ENCODE assay signal across 20 cellular contexts in the genomic region with DNA sequence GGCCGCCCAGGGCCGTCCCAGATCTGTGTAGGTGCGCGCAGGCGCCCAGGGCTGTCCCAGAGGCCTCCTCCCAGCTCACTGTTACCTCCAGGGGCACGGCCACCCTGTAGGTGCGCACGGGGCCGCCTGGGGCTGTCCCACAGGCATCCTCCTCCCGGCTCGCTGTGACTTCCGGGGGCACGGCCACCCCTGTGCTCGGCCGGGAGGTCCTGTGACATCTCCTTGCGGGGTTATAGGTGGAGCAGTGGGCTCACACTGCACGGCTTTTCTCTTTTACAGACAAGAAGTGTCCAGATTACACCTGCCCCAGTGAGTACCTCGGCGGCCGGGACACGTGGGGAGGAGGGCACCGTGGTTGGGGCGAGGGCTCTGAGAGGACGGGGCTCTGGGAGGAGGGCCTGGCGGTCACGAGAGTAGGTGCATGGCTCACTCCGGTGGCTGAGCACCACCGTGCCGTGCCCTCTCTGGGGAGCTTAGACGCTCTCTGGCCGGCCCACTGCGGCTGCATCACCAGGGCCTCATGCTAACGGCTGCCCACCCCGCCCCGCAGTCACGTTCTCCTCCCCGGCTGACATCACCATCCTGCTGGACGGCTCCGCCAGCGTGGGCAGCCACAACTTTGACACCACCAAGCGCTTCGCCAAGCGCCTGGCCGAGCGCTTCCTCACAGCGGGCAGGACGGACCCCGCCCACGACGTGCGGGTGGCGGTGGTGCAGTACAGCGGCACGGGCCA. TPM values are rescaled to one million over a fixed set of nuclear protein-coding genes. Genes with fewer than 3 reads are reported as not detected.
DNase-seq lines count a peak whose midpoint lies in the region; ATAC-seq, FAIRE-seq and TF ChIP-seq lines count a peak whose summit lies in the region.
"Had no signal": no experiment of that assay in that cellular context is flagged by ENCODE, and none has a peak within 500 bp of the region (broad histone marks: within the 10 kb centered on the region; RNA-seq: fewer than 3 reads in every experiment).

No MANE protein-coding gene starts in this region.

- intact Hi-C loops in Right ventricle myocardium superior (cut with DNase I) = no loop called here
- intact Hi-C loops in Right ventricle myocardium inferior (cut with DNase I) = no loop called here
- intact Hi-C loops in uterus (cut with DNase I; ENCODE audit: low total_unique reads) = no loop called here

- TF ChIP-seq CTCF in mesothelial cell of epicardium (IDR thresholded peaks at IDR 0.05; ENCODE audit: unreplicated experiment) (no peak), uterus (IDR thresholded peaks at IDR 0.05) (no peak)

- H3K4me1 ChIP-seq in uterus = no peaks in the 10 kb centered on the region
- H3K4me1 ChIP-seq: HAP-1 had no signal

- H3K27me3 ChIP-seq in uterus = no peaks in the 10 kb centered on the region
- H3K27me3 ChIP-seq: dorsolateral prefrontal cortex had no signal

- H3K36me3 Mint-ChIP-seq in mesothelial cell of epicardium (peaks cover 9% of the 10 kb centered on the region), immature natural killer cell (no peaks in the 10 kb centered on the region)

- DNase-seq in Right ventricle myocardium superior (peak; percentile 41), Right ventricle myocardium inferior (ENCODE audit: missing footprints) (no peak), ecto neural progenitor cell (ENCODE audit: low spot score) (peak; percentile 35), mesothelial cell of epicardium (ENCODE audit: low spot score in 2 of 2, unreplicated experiment in 2 of 2) (peak; percentile 19 to 34), uterus (peak; percentile 27 to 32), immature natural killer cell (no peak), GM12891 (ENCODE audit: insufficient read length, low spot score) (no peak)
- DNase-seq: activated CD4-positive, alpha-beta T cell treated with anti-CD3 and anti-CD28 coated beads, Interleukin-2, amount 50 U/mL, for 1 hour; activated naive CD4-positive, alpha-beta T cell; DMS79 treated with DMSO at 0.1 percent for 48 hours; Karpas-422; NCI-H82; occipital lobe had no signal

- no peaks in the 10 kb centered on the region for H3K9me3 Mint-ChIP-seq in mesothelial cell of epicardium
- no peaks in the 10 kb centered on the region for H3K9me3 Mint-ChIP-seq in immature natural killer cell

- no peak for ATAC-seq in Right ventricle myocardium superior (ENCODE audit: poor library complexity)
- no peak for ATAC-seq in Right ventricle myocardium inferior
- no peak for ATAC-seq in GM18498 (IDR thresholded peaks at IDR 0.05; ENCODE audit: unreplicated experiment)
- ATAC-seq: esophagus mucosa, Panc1 had no signal

- H3K27ac Mint-ChIP-seq in mesothelial cell of epicardium (no peak overlapping the region), immature natural killer cell (no peak overlapping the region)

- H3K9me3 ChIP-seq in uterus = no peaks in the 10 kb centered on the region
- H3K9me3 ChIP-seq: HAP-1, thoracic aorta had no signal

- H3K4me1 Mint-ChIP-seq in mesothelial cell of epicardium (no peaks in the 10 kb centered on the region), immature natural killer cell (no peaks in the 10 kb centered on the region)

- FAIRE-seq in GM12891 (lab: Jason Lieb, UNC) = no peak

- H3K4me3 Mint-ChIP-seq in mesothelial cell of epicardium = no peak overlapping the region
- no peak overlapping the region for H3K4me3 Mint-ChIP-seq in immature natural killer cell

- no peak overlapping the region for H3K27ac ChIP-seq in uterus
- H3K27ac ChIP-seq: dorsolateral prefrontal cortex, skin epidermis, thoracic aorta had no signal

- TF ChIP-seq POLR2A in uterus (IDR thresholded peaks at IDR 0.05) = no peak
- TF ChIP-seq POLR2A in GM12891 (IDR thresholded peaks at IDR 0.05; ENCODE audit: low read depth, low read length) = no peak

- no peak overlapping the region for H3K4me3 ChIP-seq in uterus
- H3K4me3 ChIP-seq: dorsolateral prefrontal cortex, HAP-1, skin epidermis, thoracic aorta had no signal

- H3K27me3 Mint-ChIP-seq in mesothelial cell of epicardium (ENCODE audit: low read depth) (no peaks in the 10 kb centered on the region), immature natural killer cell (ENCODE audit: low read depth in 3 of 3) (peaks cover 0 to under 1% (median 0%) of the 10 kb centered on the region in 3 donors)

- H3K36me3 ChIP-seq in uterus = no peaks in the 10 kb centered on the region

TF ChIP-seq in GM12891, 5 proteins besides CTCF, POLR2A, EP300 and RAD21:
- no peak for TF ChIP-seq TAF1 (IDR thresholded peaks at IDR 0.05; ENCODE audit: low read depth, low read length)
- TF ChIP-seq POU2F2 (IDR thresholded peaks at IDR 0.05; ENCODE audit: low read depth, low read length) = no peak
- TF ChIP-seq POLR2AphosphoS5 (IDR thresholded peaks at IDR 0.05; ENCODE audit: low read depth, low read length) = no peak
- no peak for TF ChIP-seq PAX5 (IDR thresholded peaks at IDR 0.05; ENCODE audit: insufficient read depth, low read length, severe bottlenecking)
- TF ChIP-seq SPI1 (IDR thresholded peaks at IDR 0.05; ENCODE audit: low read depth, low read length) = no peak
TF ChIP-seq in GM12891: peak in this region for 0.

RNA-seq across cellular contexts. Expression of a gene that starts 21.4 kb away (rescaled TPM):
- total RNA-seq in Right ventricle myocardium superior (173 TPM), Right ventricle myocardium inferior (228 TPM), mesothelial cell of epicardium (539 to 636 TPM (median 611 TPM) in 3 replicates), uterus (1,000 to 10,000 TPM in 1 of 4 donors, 100 to 1,000 TPM in 3; 621 to 1,160 (median 804) TPM)
- under 1 TPM in 2 of 3 donors, not detected in 1; 0.17 to 0.18 TPM for polyA plus RNA-seq in immature natural killer cell
- 3.0 TPM for polyA plus RNA-seq in GM12891 (2012; ENCODE audit: low read depth, missing spikeins)

Comparison
In these comparisons a context has a peak if more than half of its experiments do, and no peak if none do; other contexts are left out.
1. DNase-seq: peak in Right ventricle myocardium superior (single experiment), ecto neural progenitor cell (single experiment), mesothelial cell of epicardium (2 of 2) and uterus (2 of 2); none in Right ventricle myocardium inferior (single experiment), immature natural killer cell (0 of 3) and GM12891 (single experiment).